12 cellular contexts compared by ENCODE assay signal in the genomic region with DNA sequence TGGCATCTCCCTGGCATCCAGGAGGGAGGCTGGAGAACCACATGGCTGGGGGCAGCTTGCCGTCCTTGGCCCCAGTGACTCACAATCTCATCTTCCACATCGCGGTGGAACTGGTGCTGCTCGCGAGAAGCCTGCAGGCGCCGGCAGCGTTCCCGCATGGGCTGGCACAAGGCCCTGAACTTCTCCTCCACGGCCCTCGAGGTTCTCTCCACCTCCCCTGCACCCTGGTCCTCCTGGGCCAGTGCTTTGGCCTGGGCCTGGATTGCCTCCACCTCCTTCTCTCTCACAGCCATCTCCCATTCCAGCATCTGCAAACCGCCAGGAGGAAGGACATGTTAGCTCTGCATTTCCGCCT.
"Had no signal": no experiment of that assay in that cellular context is flagged by ENCODE, and none has a peak within 500 bp of the region (broad histone marks: within the 10 kb centered on the region; RNA-seq: fewer than 3 reads in every experiment).

No MANE protein-coding gene starts in this region.

- H3K9me3 Mint-ChIP-seq: activated CD4-positive, alpha-beta T cell treated with anti-CD3 and anti-CD28 coated beads, Interleukin-2, amount 10 ng/mL, durations not matched to agents 7 days and 5 days; activated naive CD4-positive, alpha-beta T cell treated with anti-CD3 and anti-CD28 coated beads, Interleukin-2, amount 50 U/mL, for 24 hours; mesothelial cell of epicardium; nephron progenitor cell; stimulated activated effector memory CD8-positive, alpha-beta T cell treated with anti-CD3 and anti-CD28 coated beads, Interleukin-12 subunit alpha, Interleukin-12 subunit beta, amount 100 ng/mL, for 72 hours; T-cell had no signal

- H3K4me2 ChIP-seq: SK-N-SH, smooth muscle cell had no signal

- H3K4me1 ChIP-seq: foreskin keratinocyte had no signal

- H3K27me3 ChIP-seq: foreskin keratinocyte had no signal

- H3K36me3 Mint-ChIP-seq: activated naive CD4-positive, alpha-beta T cell treated with anti-CD3 and anti-CD28 coated beads, Interleukin-2, amount 50 U/mL, for 24 hours; stimulated activated effector memory CD8-positive, alpha-beta T cell treated with anti-CD3 and anti-CD28 coated beads, Interleukin-12 subunit alpha, Interleukin-12 subunit beta, amount 100 ng/mL, for 72 hours; T-cell had no signal

- H3K4me3 ChIP-seq: lung, smooth muscle cell, thoracic aorta had no signal

- FAIRE-seq: colon had no signal

- H3K4me3 Mint-ChIP-seq: activated CD4-positive, alpha-beta T cell treated with anti-CD3 and anti-CD28 coated beads, Interleukin-2, amount 10 ng/mL, durations not matched to agents 7 days and 5 days; activated naive CD4-positive, alpha-beta T cell treated with anti-CD3 and anti-CD28 coated beads, Interleukin-2, amount 50 U/mL, for 24 hours; mesothelial cell of epicardium; nephron progenitor cell; stimulated activated effector memory CD8-positive, alpha-beta T cell treated with anti-CD3 and anti-CD28 coated beads, Interleukin-12 subunit alpha, Interleukin-12 subunit beta, amount 100 ng/mL, for 72 hours; T-cell had no signal

- H3K36me3 ChIP-seq: thoracic aorta had no signal

- H3K27ac Mint-ChIP-seq: activated CD4-positive, alpha-beta T cell treated with anti-CD3 and anti-CD28 coated beads, Interleukin-2, amount 10 ng/mL, durations not matched to agents 7 days and 5 days; activated naive CD4-positive, alpha-beta T cell treated with anti-CD3 and anti-CD28 coated beads, Interleukin-2, amount 50 U/mL, for 24 hours; mesothelial cell of epicardium; stimulated activated effector memory CD8-positive, alpha-beta T cell treated with anti-CD3 and anti-CD28 coated beads, Interleukin-12 subunit alpha, Interleukin-12 subunit beta, amount 100 ng/mL, for 72 hours; T-cell had no signal

- H3K9me3 ChIP-seq: SK-N-SH, thoracic aorta had no signal

- H3K9ac ChIP-seq: SK-N-SH had no signal

- H3K27me3 Mint-ChIP-seq: activated CD4-positive, alpha-beta T cell treated with anti-CD3 and anti-CD28 coated beads, Interleukin-2, amount 10 ng/mL, durations not matched to agents 7 days and 5 days; activated naive CD4-positive, alpha-beta T cell treated with anti-CD3 and anti-CD28 coated beads, Interleukin-2, amount 50 U/mL, for 24 hours had no signal

- H3K4me1 Mint-ChIP-seq: activated CD4-positive, alpha-beta T cell treated with anti-CD3 and anti-CD28 coated beads, Interleukin-2, amount 10 ng/mL, durations not matched to agents 7 days and 5 days; activated naive CD4-positive, alpha-beta T cell treated with anti-CD3 and anti-CD28 coated beads, Interleukin-2, amount 50 U/mL, for 24 hours; mesothelial cell of epicardium; nephron progenitor cell; stimulated activated effector memory CD8-positive, alpha-beta T cell treated with anti-CD3 and anti-CD28 coated beads, Interleukin-12 subunit alpha, Interleukin-12 subunit beta, amount 100 ng/mL, for 72 hours had no signal

- H3K27ac ChIP-seq: foreskin keratinocyte, thoracic aorta had no signal
